In the genomic region with DNA sequence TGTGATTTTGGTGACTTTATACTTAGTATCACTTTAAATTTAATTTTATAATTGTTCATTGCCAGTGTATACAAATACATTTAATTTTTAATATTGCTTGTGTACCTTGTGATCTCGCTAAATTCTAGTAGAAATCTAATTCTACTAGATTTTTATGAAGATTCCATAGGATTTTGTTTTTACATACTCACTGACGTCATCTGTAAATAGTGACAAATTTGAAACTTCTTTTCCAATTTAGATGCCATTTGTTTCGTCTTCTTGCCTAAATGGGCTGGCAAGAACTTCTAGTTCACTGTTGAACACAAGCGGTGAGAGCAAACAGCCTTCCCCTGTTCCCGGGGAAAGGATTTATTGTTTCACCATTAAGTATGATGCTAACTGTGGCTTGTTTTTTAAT, we compare ENCODE assay signal across 12 cellular contexts. TPM values are rescaled to one million over a fixed set of nuclear protein-coding genes. Genes with fewer than 3 reads are reported as not detected.
"Had no signal": no experiment of that assay in that cellular context is flagged by ENCODE, and none has a peak within 500 bp of the region (broad histone marks: within the 10 kb centered on the region; RNA-seq: fewer than 3 reads in every experiment).

No MANE protein-coding gene starts in this region.

- DNase-seq: GM23248, GOT3, H7, H9, HCEC 1CT, HFFc6 had no signal

- H3K4me2 ChIP-seq: GM23338 had no signal

- H3K4me3 Mint-ChIP-seq: GM23338, H9, HFFc6 had no signal

- H2AFZ ChIP-seq: GM23248, GM23338 had no signal

- H3K36me3 ChIP-seq: HAP-1 had no signal

- H3K9me3 Mint-ChIP-seq: GM23338, H9, HFFc6 had no signal

- FAIRE-seq: H1, H54 had no signal

- H3K4me1 ChIP-seq: HAP-1 had no signal

- H3K9ac ChIP-seq: GM23248 had no signal

- ATAC-seq: GM23338, HCT116 had no signal

- H3K27ac ChIP-seq: GM23248 had no signal

- H3K9me3 ChIP-seq: HAP-1 had no signal

- H3K27ac Mint-ChIP-seq: GM23338, H9, HFFc6 had no signal

- H3K4me3 ChIP-seq: GM23248, GM23338, HAP-1 had no signal

RNA-seq across cellular contexts. Expression of a gene that starts 17.3 kb away (rescaled TPM):
- total RNA-seq: GM23248, GM23338, H1, H4, H7, H9, HFFc6 had no signal
- polyA plus RNA-seq: GM23248, GM23338, H1 had no signal
